ENCODE assay signal across 17 cellular contexts in genomic region chr9:75438716-75439115, GRCh38.
A peak's percentile ranks its signal among the peaks of the same experiment; 100 is the strongest.
DNase-seq lines count a peak whose midpoint lies in the region; ATAC-seq and TF ChIP-seq lines count a peak whose summit lies in the region.
"Had no signal": no experiment of that assay in that cellular context is flagged by ENCODE, and none has a peak within 500 bp of the region (broad histone marks: within the 10 kb centered on the region; RNA-seq: fewer than 3 reads in every experiment).

No MANE protein-coding gene starts in this region.

- no peak for TF ChIP-seq POLR2A in adrenal gland (IDR thresholded peaks at IDR 0.05)

- H3K4me2 ChIP-seq in OCI-LY3 (ENCODE audit: low read length) = peak overlapping the region; percentile 34; the same call in 1 of the 2 replicates

- 73 to 77% (median 75%) methylated on average over 2 of the region's 2 CpGs for WGBS in adrenal gland, 4 donors

- H3K36me3 ChIP-seq in OCI-LY3 (replicated peaks; ENCODE audit: low read depth, low read length) (no peaks in the 10 kb centered on the region), adrenal gland (replicated peaks in 1 of 2) (no peaks in the 10 kb centered on the region)
- H3K36me3 ChIP-seq: suprapubic skin had no signal

- DNase-seq in stimulated activated CD4-positive, alpha-beta T cell treated with anti-CD3 and anti-CD28 coated beads, Interleukin-15, amount 100 ng/mL, for 24 hours = no peak
- DNase-seq in ACHN = no peak
- DNase-seq in adrenal gland = no peak
- DNase-seq in SKM-1 (lab: John Stamatoyannopoulos, UW; ENCODE audit: unreplicated experiment) = no peak
- DNase-seq: activated naive CD8-positive, alpha-beta T cell treated with anti-CD3 and anti-CD28 coated beads for 36 hours; CD4-positive, CD25-positive, alpha-beta regulatory T cell; DMS153; GDM1; NCI-H2081 treated with DMSO at 0.1 percent for 48 hours; NCI-H446 treated with DMSO at 0.1 percent for 48 hours had no signal

- ATAC-seq in GM18499 (IDR thresholded peaks at IDR 0.05; ENCODE audit: insufficient read depth, unreplicated experiment) (peak; percentile 74), GM19463 (IDR thresholded peaks at IDR 0.05; ENCODE audit: unreplicated experiment) (peak; percentile 59), HG02938 (IDR thresholded peaks at IDR 0.05; ENCODE audit: unreplicated experiment) (peak; percentile 74)
- ATAC-seq: K562, left lobe of liver had no signal

- H3K27ac ChIP-seq in OCI-LY3 (ENCODE audit: low read length) (no peak overlapping the region), adrenal gland (no peak overlapping the region)
- H3K27ac ChIP-seq: suprapubic skin had no signal

- in situ Hi-C loops in ACHN (cut with HindIII; ENCODE audit: low pct_ligation_motif_present, low pct_unique_long_range_greater_than_20kb, low sequenced_read_pairs) = no loop called here

- H2AFZ ChIP-seq in OCI-LY3 (ENCODE audit: low read depth, low read length) = no peak overlapping the region

- H3K4me1 ChIP-seq in OCI-LY3 (ENCODE audit: low read length) (peaks cover 12% of the 10 kb centered on the region), adrenal gland (replicated peaks in 1 of 2) (no peaks in the 10 kb centered on the region)
- H3K4me1 ChIP-seq: suprapubic skin had no signal

- H3K79me2 ChIP-seq in OCI-LY3 (ENCODE audit: low read length) = no peaks in the 10 kb centered on the region

- no peaks in the 10 kb centered on the region for H3K9me3 ChIP-seq in OCI-LY3 (ENCODE audit: insufficient read depth, low read length)
- no peaks in the 10 kb centered on the region for H3K9me3 ChIP-seq in adrenal gland (replicated peaks in 1 of 3)
- H3K9me3 ChIP-seq: suprapubic skin had no signal

- no peaks in the 10 kb centered on the region for H4K20me1 ChIP-seq in OCI-LY3 (ENCODE audit: insufficient read depth, low read length)

- H3K4me3 ChIP-seq in OCI-LY3 (ENCODE audit: low read length) (no peak overlapping the region), adrenal gland (no peak overlapping the region)
- H3K4me3 ChIP-seq: K562, suprapubic skin had no signal

- H3K9ac ChIP-seq in OCI-LY3 (ENCODE audit: low read length) = no peak overlapping the region

- intact Hi-C loops in adrenal gland (cut with DNase I) = no loop called here

- H3K27me3 ChIP-seq in OCI-LY3 (ENCODE audit: low read depth, low read length) (no peaks in the 10 kb centered on the region; the same call in 1 of the 2 replicates), adrenal gland (no peaks in the 10 kb centered on the region)
- H3K27me3 ChIP-seq: suprapubic skin had no signal

- TF ChIP-seq CTCF in OCI-LY3 (IDR thresholded peaks at IDR 0.05; ENCODE audit: low read depth, low read length) (no peak), adrenal gland (IDR thresholded peaks at IDR 0.05) (no peak)
